1 cellular context compared by ENCODE assay signal in genomic region chr4:33998204-33998603, GRCh38.
TF ChIP-seq lines count a peak whose summit lies in the region.

No MANE protein-coding gene starts in this region.

TF ChIP-seq in GM23338, 12 proteins besides CTCF, POLR2A, EP300 and RAD21 (continued from another document):
- TF ChIP-seq ZNF462 (CRISPR knock-in tag; IDR thresholded peaks at IDR 0.05) (no peak), POLR2AphosphoS5 (IDR thresholded peaks at IDR 0.05; ENCODE audit: low read depth) (no peak), JUNB (IDR thresholded peaks at IDR 0.05; ENCODE audit: unreplicated experiment) (no peak), ZNF331 (CRISPR knock-in tag; IDR thresholded peaks at IDR 0.05; ENCODE audit: low read depth) (no peak), ZNF114 (CRISPR knock-in tag; IDR thresholded peaks at IDR 0.05) (no peak), EZH2phosphoT487 (IDR thresholded peaks at IDR 0.05; ENCODE audit: unreplicated experiment) (no peak), REST (IDR thresholded peaks at IDR 0.05; ENCODE audit: unreplicated experiment) (no peak), NANOG (IDR thresholded peaks at IDR 0.05; ENCODE audit: borderline replicate concordance) (no peak), CREB1 (CRISPR knock-in tag; IDR thresholded peaks at IDR 0.05; ENCODE audit: low read depth) (no peak)
- TF ChIP-seq, protein P1, sequence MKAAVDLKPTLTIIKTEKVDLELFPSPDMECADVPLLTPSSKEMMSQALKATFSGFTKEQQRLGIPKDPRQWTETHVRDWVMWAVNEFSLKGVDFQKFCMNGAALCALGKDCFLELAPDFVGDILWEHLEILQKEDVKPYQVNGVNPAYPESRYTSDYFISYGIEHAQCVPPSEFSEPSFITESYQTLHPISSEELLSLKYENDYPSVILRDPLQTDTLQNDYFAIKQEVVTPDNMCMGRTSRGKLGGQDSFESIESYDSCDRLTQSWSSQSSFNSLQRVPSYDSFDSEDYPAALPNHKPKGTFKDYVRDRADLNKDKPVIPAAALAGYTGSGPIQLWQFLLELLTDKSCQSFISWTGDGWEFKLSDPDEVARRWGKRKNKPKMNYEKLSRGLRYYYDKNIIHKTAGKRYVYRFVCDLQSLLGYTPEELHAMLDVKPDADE (IDR thresholded peaks at IDR 0.05): no peak
